Comparison of ENCODE assay signal across 1 cellular context in genomic region chr2:58046585-58047372, GRCh38.
TF ChIP-seq lines count a peak whose summit lies in the region.

Gene VRK2, plus strand, starts transcription at chr2:58046806. Its CDS starts 2,026 bp downstream, at chr2:58048832.

TF ChIP-seq in HepG2, 621 proteins besides CTCF, POLR2A, EP300 and RAD21 (continued from another document and continues in another):
- TF ChIP-seq ZNF354B (CRISPR knock-in tag; IDR thresholded peaks at IDR 0.05) (0 out of 2 replicates have a peak, but pooled peaks have one; percentile 76), NR2C2 (CRISPR knock-in tag; IDR thresholded peaks at IDR 0.05; ENCODE audit: borderline replicate concordance) (peak; percentile 99), HNRNPH1 (optimal IDR thresholded peaks at IDR 0.05; ENCODE audit: low read depth, low read length) (no peak), GFI1 (CRISPR knock-in tag; IDR thresholded peaks at IDR 0.05; ENCODE audit: borderline replicate concordance) (peak; percentile 69), KMT2A (CRISPR knock-in tag; IDR thresholded peaks at IDR 0.05) (peak; percentile 96), TSC22D2 (CRISPR knock-in tag; IDR thresholded peaks at IDR 0.05; ENCODE audit: borderline replicate concordance) (peak; percentile 91; the same call in 1 of the 2 replicates), MEIS1 (CRISPR knock-in tag; IDR thresholded peaks at IDR 0.05; ENCODE audit: borderline replicate concordance) (peak; percentile 94), SP1 (IDR thresholded peaks at IDR 0.05) (no peak), SP1 (CRISPR knock-in tag; IDR thresholded peaks at IDR 0.05) (peak; percentile 76), ZNF691 (CRISPR knock-in tag; IDR thresholded peaks at IDR 0.05; ENCODE audit: borderline replicate concordance, low read depth) (peak; percentile 94), ZNF773 (CRISPR knock-in tag; IDR thresholded peaks at IDR 0.05; ENCODE audit: borderline replicate concordance) (peak; percentile 98), ZNF367 (CRISPR knock-in tag; IDR thresholded peaks at IDR 0.05; ENCODE audit: borderline replicate concordance) (peak; percentile 92; the same call in 1 of the 2 replicates), ZBTB25 (CRISPR knock-in tag; IDR thresholded peaks at IDR 0.05) (peak; percentile 69; the same call in 1 of the 2 replicates), ZNF101 (CRISPR knock-in tag; IDR thresholded peaks at IDR 0.05; ENCODE audit: borderline replicate concordance, low read depth) (peak; percentile 94), POLR2AphosphoS2 (IDR thresholded peaks at IDR 0.05; ENCODE audit: low read depth, low read length) (no peak), KDM2A (CRISPR knock-in tag; IDR thresholded peaks at IDR 0.05; ENCODE audit: borderline replicate concordance, low read depth) (peak; percentile 97), ZGPAT (CRISPR knock-in tag; IDR thresholded peaks at IDR 0.05) (peak; percentile 90), ZNF253 (CRISPR knock-in tag; IDR thresholded peaks at IDR 0.05; ENCODE audit: borderline replicate concordance) (peak; percentile 98), JUN (CRISPR knock-in tag; IDR thresholded peaks at IDR 0.05) (0 out of 2 replicates have a peak, but pooled peaks have one; percentile 55), ZNF18 (CRISPR knock-in tag; IDR thresholded peaks at IDR 0.05; ENCODE audit: insufficient replicate concordance) (peak; percentile 83), ZNF20 (CRISPR knock-in tag; IDR thresholded peaks at IDR 0.05) (peak; percentile 94), ZFYVE20 (CRISPR knock-in tag; IDR thresholded peaks at IDR 0.05; ENCODE audit: borderline replicate concordance, low read depth) (peak; percentile 95), GTF2F1 (IDR thresholded peaks at IDR 0.05; ENCODE audit: low read length) (no peak; the same call in 1 of the 2 replicates), DR1 (CRISPR knock-in tag; IDR thresholded peaks at IDR 0.05) (peak; percentile 82), JUND (CRISPR knock-in tag; IDR thresholded peaks at IDR 0.05) (0 out of 2 replicates have a peak, but pooled peaks have one; percentile 62), RFX1 (IDR thresholded peaks at IDR 0.05) (no peak), ZFAT (CRISPR knock-in tag; conservative IDR thresholded peaks at IDR 0.05) (peak; percentile 79; the same call in 1 of the 2 replicates), HOXA9 (CRISPR knock-in tag; IDR thresholded peaks at IDR 0.05; ENCODE audit: borderline replicate concordance) (peak; percentile 21; the same call in 1 of the 2 replicates), SKIL (CRISPR knock-in tag; IDR thresholded peaks at IDR 0.05; ENCODE audit: borderline replicate concordance) (peak; percentile 65; the same call in 1 of the 2 replicates), ZNF552 (CRISPR knock-in tag; IDR thresholded peaks at IDR 0.05; ENCODE audit: borderline replicate concordance) (peak; percentile 92; the same call in 1 of the 2 replicates), ZNF142 (CRISPR knock-in tag; IDR thresholded peaks at IDR 0.05) (peak; percentile 90), ZNF460 (CRISPR knock-in tag; IDR thresholded peaks at IDR 0.05; ENCODE audit: borderline replicate concordance) (peak; percentile 72; the same call in 1 of the 2 replicates), ELF4 (CRISPR knock-in tag; IDR thresholded peaks at IDR 0.05; ENCODE audit: borderline replicate concordance) (peak; percentile 95)
- TF ChIP-seq, protein P1, sequence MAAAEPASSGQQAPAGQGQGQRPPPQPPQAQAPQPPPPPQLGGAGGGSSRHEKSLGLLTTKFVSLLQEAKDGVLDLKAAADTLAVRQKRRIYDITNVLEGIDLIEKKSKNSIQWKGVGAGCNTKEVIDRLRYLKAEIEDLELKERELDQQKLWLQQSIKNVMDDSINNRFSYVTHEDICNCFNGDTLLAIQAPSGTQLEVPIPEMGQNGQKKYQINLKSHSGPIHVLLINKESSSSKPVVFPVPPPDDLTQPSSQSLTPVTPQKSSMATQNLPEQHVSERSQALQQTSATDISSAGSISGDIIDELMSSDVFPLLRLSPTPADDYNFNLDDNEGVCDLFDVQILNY (CRISPR knock-in tag; conservative IDR thresholded peaks at IDR 0.05): peak; percentile 89
- TF ChIP-seq, protein P2, sequence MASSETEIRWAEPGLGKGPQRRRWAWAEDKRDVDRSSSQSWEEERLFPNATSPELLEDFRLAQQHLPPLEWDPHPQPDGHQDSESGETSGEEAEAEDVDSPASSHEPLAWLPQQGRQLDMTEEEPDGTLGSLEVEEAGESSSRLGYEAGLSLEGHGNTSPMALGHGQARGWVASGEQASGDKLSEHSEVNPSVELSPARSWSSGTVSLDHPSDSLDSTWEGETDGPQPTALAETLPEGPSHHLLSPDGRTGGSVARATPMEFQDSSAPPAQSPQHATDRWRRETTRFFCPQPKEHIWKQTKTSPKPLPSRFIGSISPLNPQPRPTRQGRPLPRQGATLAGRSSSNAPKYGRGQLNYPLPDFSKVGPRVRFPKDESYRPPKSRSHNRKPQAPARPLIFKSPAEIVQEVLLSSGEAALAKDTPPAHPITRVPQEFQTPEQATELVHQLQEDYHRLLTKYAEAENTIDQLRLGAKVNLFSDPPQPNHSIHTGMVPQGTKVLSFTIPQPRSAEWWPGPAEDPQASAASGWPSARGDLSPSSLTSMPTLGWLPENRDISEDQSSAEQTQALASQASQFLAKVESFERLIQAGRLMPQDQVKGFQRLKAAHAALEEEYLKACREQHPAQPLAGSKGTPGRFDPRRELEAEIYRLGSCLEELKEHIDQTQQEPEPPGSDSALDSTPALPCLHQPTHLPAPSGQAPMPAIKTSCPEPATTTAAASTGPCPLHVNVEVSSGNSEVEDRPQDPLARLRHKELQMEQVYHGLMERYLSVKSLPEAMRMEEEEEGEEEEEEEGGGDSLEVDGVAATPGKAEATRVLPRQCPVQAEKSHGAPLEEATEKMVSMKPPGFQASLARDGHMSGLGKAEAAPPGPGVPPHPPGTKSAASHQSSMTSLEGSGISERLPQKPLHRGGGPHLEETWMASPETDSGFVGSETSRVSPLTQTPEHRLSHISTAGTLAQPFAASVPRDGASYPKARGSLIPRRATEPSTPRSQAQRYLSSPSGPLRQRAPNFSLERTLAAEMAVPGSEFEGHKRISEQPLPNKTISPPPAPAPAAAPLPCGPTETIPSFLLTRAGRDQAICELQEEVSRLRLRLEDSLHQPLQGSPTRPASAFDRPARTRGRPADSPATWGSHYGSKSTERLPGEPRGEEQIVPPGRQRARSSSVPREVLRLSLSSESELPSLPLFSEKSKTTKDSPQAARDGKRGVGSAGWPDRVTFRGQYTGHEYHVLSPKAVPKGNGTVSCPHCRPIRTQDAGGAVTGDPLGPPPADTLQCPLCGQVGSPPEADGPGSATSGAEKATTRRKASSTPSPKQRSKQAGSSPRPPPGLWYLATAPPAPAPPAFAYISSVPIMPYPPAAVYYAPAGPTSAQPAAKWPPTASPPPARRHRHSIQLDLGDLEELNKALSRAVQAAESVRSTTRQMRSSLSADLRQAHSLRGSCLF (CRISPR knock-in tag; IDR thresholded peaks at IDR 0.05; ENCODE audit: borderline replicate concordance): peak; percentile 94
- TF ChIP-seq, protein P3, sequence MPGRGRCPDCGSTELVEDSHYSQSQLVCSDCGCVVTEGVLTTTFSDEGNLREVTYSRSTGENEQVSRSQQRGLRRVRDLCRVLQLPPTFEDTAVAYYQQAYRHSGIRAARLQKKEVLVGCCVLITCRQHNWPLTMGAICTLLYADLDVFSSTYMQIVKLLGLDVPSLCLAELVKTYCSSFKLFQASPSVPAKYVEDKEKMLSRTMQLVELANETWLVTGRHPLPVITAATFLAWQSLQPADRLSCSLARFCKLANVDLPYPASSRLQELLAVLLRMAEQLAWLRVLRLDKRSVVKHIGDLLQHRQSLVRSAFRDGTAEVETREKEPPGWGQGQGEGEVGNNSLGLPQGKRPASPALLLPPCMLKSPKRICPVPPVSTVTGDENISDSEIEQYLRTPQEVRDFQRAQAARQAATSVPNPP (CRISPR knock-in tag; IDR thresholded peaks at IDR 0.05): no peak; the same call in 1 of the 2 replicates
- TF ChIP-seq, protein P4, sequence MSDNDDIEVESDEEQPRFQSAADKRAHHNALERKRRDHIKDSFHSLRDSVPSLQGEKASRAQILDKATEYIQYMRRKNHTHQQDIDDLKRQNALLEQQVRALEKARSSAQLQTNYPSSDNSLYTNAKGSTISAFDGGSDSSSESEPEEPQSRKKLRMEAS (IDR thresholded peaks at IDR 0.05): peak; percentile 98
